In the genomic region with DNA sequence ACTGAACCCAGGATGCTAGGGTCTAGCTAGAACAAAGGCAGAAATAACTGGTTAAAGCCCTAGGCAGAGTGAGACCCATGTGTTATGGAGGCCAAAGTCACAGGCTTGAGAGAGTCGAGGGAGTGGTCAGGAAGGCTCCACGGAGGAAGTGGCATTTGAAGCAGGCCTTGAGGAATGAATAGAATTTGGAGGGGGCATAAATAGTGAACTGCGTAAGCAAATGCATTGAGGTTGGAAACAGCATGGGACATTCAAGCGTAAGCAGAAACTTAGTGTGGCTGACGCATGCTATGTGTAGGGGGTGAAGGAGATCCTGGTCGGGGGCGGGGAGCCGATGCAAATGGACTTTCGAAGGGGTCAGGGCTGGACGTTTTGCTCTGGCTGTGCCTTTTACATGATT, we compare ENCODE assay signal across 27 cellular contexts.
"Had no signal": no experiment of that assay in that cellular context is flagged by ENCODE, and none has a peak within 500 bp of the region (broad histone marks: within the 10 kb centered on the region; RNA-seq: fewer than 3 reads in every experiment).

No MANE protein-coding gene starts in this region.

- H3K4me3 ChIP-seq: colonic mucosa, gastrocnemius medialis, pancreas, prostate gland, stomach, thyroid gland, upper lobe of right lung had no signal

- H3K27me3 Mint-ChIP-seq: naive thymus-derived CD4-positive, alpha-beta T cell had no signal

- DNase-seq: activated CD4-positive, alpha-beta T cell treated with anti-CD3 and anti-CD28 coated beads for 48 hours; activated CD4-positive, alpha-beta T cell treated with anti-CD3 and anti-CD28 coated beads, Interleukin-2, amount 50 U/mL, for 48 hours; activated gamma-delta T cell; activated naive CD4-positive, alpha-beta T cell treated with anti-CD3 and anti-CD28 coated beads, Interleukin-2, amount 10 ng/mL, durations not matched to agents 7 days and 5 days; activated T-cell treated with anti-CD3 and anti-CD28 coated beads, Interleukin-2, amount 50 U/mL, for 72 hours; colonic mucosa; effector CD8-positive, alpha-beta T cell; gastrocnemius medialis; left colon; mammary epithelial cell; midbrain; naive thymus-derived CD4-positive, alpha-beta T cell; pancreas; retina; small intestine; stimulated activated CD4-positive, alpha-beta T cell treated with anti-CD3 and anti-CD28 coated beads, Interleukin-4, amount 100 ng/mL, for 4 hours; stimulated activated CD8-positive, alpha-beta memory T cell treated with anti-CD3 and anti-CD28 coated beads, Interleukin-4, amount 100 ng/mL, for 48 hours; stimulated activated naive B cell treated with anti-CD40 and anti-IgM and Interleukin-4, amounts not matched to agents 10 μg/mL and 1 μg/mL and 100 μg/mL, for 72 hours; stomach; T1000; thyroid gland; upper lobe of right lung had no signal

- H3K27ac Mint-ChIP-seq: activated naive CD4-positive, alpha-beta T cell treated with anti-CD3 and anti-CD28 coated beads, Interleukin-2, amount 10 ng/mL, durations not matched to agents 7 days and 5 days; activated T-cell treated with anti-CD3 and anti-CD28 coated beads, Interleukin-2, amount 50 U/mL, for 72 hours; stimulated activated naive B cell treated with anti-CD40 and anti-IgM and Interleukin-4, amounts not matched to agents 10 μg/mL and 1 μg/mL and 100 μg/mL, for 72 hours had no signal

- ATAC-seq: activated CD4-positive, CD25-positive, alpha-beta regulatory T cell treated with anti-CD3 and anti-CD28 coated beads, Interleukin-2, amount 50 U/mL, for 24 hours; activated T-cell treated with anti-CD3 and anti-CD28 coated beads, Interleukin-2, amount 50 U/mL, for 72 hours; gastrocnemius medialis; left colon; naive thymus-derived CD4-positive, alpha-beta T cell; pancreas; sciatic nerve; stimulated activated naive B cell treated with anti-CD40 and anti-IgM and Interleukin-4, amounts not matched to agents 10 μg/mL and 1 μg/mL and 100 μg/mL, for 72 hours; upper lobe of right lung had no signal

- H3K4me3 Mint-ChIP-seq: activated naive CD4-positive, alpha-beta T cell treated with anti-CD3 and anti-CD28 coated beads, Interleukin-2, amount 10 ng/mL, durations not matched to agents 7 days and 5 days; activated T-cell treated with anti-CD3 and anti-CD28 coated beads, Interleukin-2, amount 50 U/mL, for 72 hours; naive thymus-derived CD4-positive, alpha-beta T cell; neural crest cell; stimulated activated naive B cell treated with anti-CD40 and anti-IgM and Interleukin-4, amounts not matched to agents 10 μg/mL and 1 μg/mL and 100 μg/mL, for 72 hours had no signal

- H3K9me3 Mint-ChIP-seq: activated naive CD4-positive, alpha-beta T cell treated with anti-CD3 and anti-CD28 coated beads, Interleukin-2, amount 10 ng/mL, durations not matched to agents 7 days and 5 days; activated T-cell treated with anti-CD3 and anti-CD28 coated beads, Interleukin-2, amount 50 U/mL, for 72 hours; naive thymus-derived CD4-positive, alpha-beta T cell; neural crest cell; stimulated activated naive B cell treated with anti-CD40 and anti-IgM and Interleukin-4, amounts not matched to agents 10 μg/mL and 1 μg/mL and 100 μg/mL, for 72 hours had no signal

- H3K36me3 ChIP-seq: colonic mucosa, gastrocnemius medialis, pancreas, prostate gland, thyroid gland, upper lobe of right lung, WERI-Rb-1 had no signal

- H3K36me3 Mint-ChIP-seq: stimulated activated naive B cell treated with anti-CD40 and anti-IgM and Interleukin-4, amounts not matched to agents 10 μg/mL and 1 μg/mL and 100 μg/mL, for 72 hours had no signal

- H3K27ac ChIP-seq: colonic mucosa, gastrocnemius medialis, pancreas, prostate gland, stomach, thyroid gland, upper lobe of right lung, WERI-Rb-1 had no signal

- H3K27me3 ChIP-seq: colonic mucosa, gastrocnemius medialis, pancreas, stomach, thyroid gland, upper lobe of right lung had no signal
